ENCODE assay signal across 26 cellular contexts in genomic region chrX:31014474-31014873, GRCh38. TPM values are rescaled to one million over a fixed set of nuclear protein-coding genes. Genes with fewer than 3 reads are reported as not detected.
"Had no signal": no experiment of that assay in that cellular context is flagged by ENCODE, and none has a peak within 500 bp of the region (broad histone marks: within the 10 kb centered on the region; RNA-seq: fewer than 3 reads in every experiment).

No MANE protein-coding gene starts in this region.

RNA-seq across cellular contexts. Expression of gene FTHL17, which starts 57.4 kb away (rescaled TPM):
- total RNA-seq: hepatocyte, kidney, left colon, left lung, liver, lower lobe of right lung, mammary epithelial cell, mesothelial cell of epicardium, mononuclear cell, natural killer cell, omental fat pad, ovary, progenitor cell of endocrine pancreas, pulmonary artery endothelial cell, renal cortical epithelial cell, right atrium auricular region, right lobe of liver, skeletal muscle tissue, smooth muscle cell, temporal lobe, thyroid gland, transverse colon, upper lobe of left lung, urinary bladder, vagina had no signal
- polyA plus RNA-seq: hepatocyte, immature natural killer cell, liver, mammary epithelial cell, ovary, smooth muscle cell, urinary bladder had no signal
